Comparison of ENCODE assay signal across 9 cellular contexts in the genomic region with DNA sequence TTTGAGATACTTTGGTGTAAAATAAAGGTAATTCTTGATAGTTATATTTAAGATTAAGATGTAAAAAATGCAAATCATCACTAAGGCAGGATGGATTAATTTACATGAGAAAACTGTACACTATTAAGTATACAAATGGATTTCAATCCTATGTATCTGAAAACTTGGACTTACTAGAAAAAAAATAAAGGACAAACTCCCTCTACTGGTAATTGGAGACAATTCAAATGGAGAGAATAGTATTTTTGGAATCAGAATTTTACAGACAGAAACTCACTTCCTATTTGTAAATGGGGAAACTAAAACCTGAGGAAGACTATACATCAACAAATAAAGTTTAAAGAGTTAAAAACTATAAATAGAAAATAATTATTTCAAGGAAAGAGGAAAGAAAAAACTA.
DNase-seq lines count a peak whose midpoint lies in the region; ATAC-seq and TF ChIP-seq lines count a peak whose summit lies in the region.
"Had no signal": no experiment of that assay in that cellular context is flagged by ENCODE, and none has a peak within 500 bp of the region (broad histone marks: within the 10 kb centered on the region; RNA-seq: fewer than 3 reads in every experiment).

No MANE protein-coding gene starts in this region.

- DNase-seq in SKM-1 (lab: John Stamatoyannopoulos, UW; ENCODE audit: unreplicated experiment) (peak; percentile 0), SKM-1 treated with dmso at 0.1 percent for 144 hours (lab: John Stamatoyannopoulos, UW; ENCODE audit: unreplicated experiment) (no peak), SK-MEL-5 (ENCODE audit: low read depth, low spot score) (peak; percentile 53), foreskin melanocyte (peak; percentile 16), upper lobe of right lung (no peak)
- DNase-seq in activated CD4-positive, alpha-beta T cell treated with anti-CD3 and anti-CD28 coated beads, Interleukin-2, amount 50 U/mL, for 4 hours, result no peak
- DNase-seq: hypothalamus had no signal

- peak; percentile 40 for TF ChIP-seq CTCF in upper lobe of right lung (IDR thresholded peaks at IDR 0.05)

- in situ Hi-C loops in SK-MEL-5 (cut with HindIII; ENCODE audit: low pct_unique_long_range_greater_than_20kb, low sequenced_read_pairs), result no loop called here

- ATAC-seq in upper lobe of right lung (no peak), HG03571 (IDR thresholded peaks at IDR 0.05; ENCODE audit: unreplicated experiment) (no peak), GM21528 (IDR thresholded peaks at IDR 0.05; ENCODE audit: low FRiP score, unreplicated experiment) (no peak)

- no peak overlapping the region for H3K27ac ChIP-seq in upper lobe of right lung

- no peak overlapping the region for H3K4me3 ChIP-seq in upper lobe of right lung

- H3K36me3 ChIP-seq in upper lobe of right lung, result peaks cover 94% of the 10 kb centered on the region

- no peaks in the 10 kb centered on the region for H3K9me3 ChIP-seq in upper lobe of right lung

- intact Hi-C loops in upper lobe of right lung (cut with DNase I), result no loop called here

- H3K27me3 ChIP-seq in upper lobe of right lung, result no peaks in the 10 kb centered on the region

- H3K4me1 ChIP-seq in upper lobe of right lung, result no peaks in the 10 kb centered on the region

Comparison
In these comparisons a context has a peak if more than half of its experiments do, and no peak if none do; other contexts are left out.
1. DNase-seq: peak in SKM-1 (single experiment), SK-MEL-5 (single experiment) and foreskin melanocyte (single experiment); none in SKM-1 treated with dmso at 0.1 percent for 144 hours (single experiment), upper lobe of right lung (single experiment) and activated CD4-positive, alpha-beta T cell treated with anti-CD3 and anti-CD28 coated beads, Interleukin-2, amount 50 U/mL, for 4 hours (0 of 2).